Comparison of ENCODE assay signal across 15 cellular contexts in genomic region chr16:802914-803750, GRCh38. TPM values are rescaled to one million over a fixed set of nuclear protein-coding genes. Genes with fewer than 3 reads are reported as not detected.
A peak's percentile ranks its signal among the peaks of the same experiment; 100 is the strongest.
DNase-seq lines count a peak whose midpoint lies in the region; ATAC-seq, FAIRE-seq and TF ChIP-seq lines count a peak whose summit lies in the region.
"Had no signal": no experiment of that assay in that cellular context is flagged by ENCODE, and none has a peak within 500 bp of the region (broad histone marks: within the 10 kb centered on the region; RNA-seq: fewer than 3 reads in every experiment).

No MANE protein-coding gene starts in this region.

- H3K4me3 Mint-ChIP-seq in stimulated activated naive B cell treated with anti-CD40 and anti-IgM and Interleukin-4, amounts not matched to agents 10 μg/mL and 1 μg/mL and 100 μg/mL, for 72 hours: no peak overlapping the region

- H3K27ac ChIP-seq in A549: no peak overlapping the region
- no peak overlapping the region for H3K27ac ChIP-seq in prostate gland
- H3K27ac ChIP-seq: BLaER1 treated with 17β-estradiol and CSF1 and Interleukin-3, amounts not matched to agents 10 nM and 100 nM; HL-60 had no signal

- H3K4me1 ChIP-seq in A549 (peaks cover 16% of the 10 kb centered on the region), NT2/D1 (ENCODE audit: insufficient read depth, insufficient read length) (peaks cover 46% of the 10 kb centered on the region), prostate gland (replicated peaks) (no peaks in the 10 kb centered on the region)

- H3K4me2 ChIP-seq in A549: no peak overlapping the region

- peaks cover 0 to 2% of the 10 kb centered on the region in 2 donors for H3K9me3 Mint-ChIP-seq in stimulated activated naive B cell treated with anti-CD40 and anti-IgM and Interleukin-4, amounts not matched to agents 10 μg/mL and 1 μg/mL and 100 μg/mL, for 72 hours
- H3K9me3 Mint-ChIP-seq: CD4-positive, CD25-positive, alpha-beta regulatory T cell had no signal

- no peak for FAIRE-seq in A549 (lab: Jason Lieb, UNC)
- FAIRE-seq: GM12891 had no signal

- peak overlapping the region; percentile 14 for H3K27ac Mint-ChIP-seq in stimulated activated naive B cell treated with anti-CD40 and anti-IgM and Interleukin-4, amounts not matched to agents 10 μg/mL and 1 μg/mL and 100 μg/mL, for 72 hours
- H3K27ac Mint-ChIP-seq: CD4-positive, CD25-positive, alpha-beta regulatory T cell had no signal

- peaks cover 4 to 10% of the 10 kb centered on the region in 2 donors for H3K4me1 Mint-ChIP-seq in stimulated activated naive B cell treated with anti-CD40 and anti-IgM and Interleukin-4, amounts not matched to agents 10 μg/mL and 1 μg/mL and 100 μg/mL, for 72 hours

- 68% methylated on average over 18 of the region's 33 CpGs for WGBS in A549 (ENCODE audit: missing lambda C conversion rate)
- WGBS in prostate gland: 67% methylated on average over 33 of the region's 33 CpGs

- no peak for DNase-seq in A549 (ENCODE audit: low read depth in 1 of 2, low spot score in 1 of 2)
- no peak for DNase-seq in NT2/D1 (ENCODE audit: low read depth, low spot score)
- peak; percentile 14 for DNase-seq in left kidney (ENCODE audit: low read depth, low spot score)
- no peak for DNase-seq in stimulated activated naive B cell treated with anti-CD40 and anti-IgM and Interleukin-4, amounts not matched to agents 10 μg/mL and 1 μg/mL and 100 μg/mL, for 72 hours
- no peak for DNase-seq in prostate gland (ENCODE audit: low spot score)
- no peak for DNase-seq in NCI-H82 treated with DMSO at 0.1 percent for 48 hours (lab: John Stamatoyannopoulos, UW; ENCODE audit: unreplicated experiment)
- no peak for DNase-seq in cardiac septum (ENCODE audit: low spot score)
- DNase-seq: 8988T; ACHN; CD4-positive, CD25-positive, alpha-beta regulatory T cell had no signal

- peaks cover 52% of the 10 kb centered on the region for H3K27me3 ChIP-seq in NT2/D1 (ENCODE audit: insufficient read depth, insufficient read length)
- H3K27me3 ChIP-seq in prostate gland (replicated peaks; ENCODE audit: insufficient read depth): peaks cover 15% of the 10 kb centered on the region

- no peaks in the 10 kb centered on the region for H3K9me3 ChIP-seq in A549
- H3K9me3 ChIP-seq in NT2/D1 (ENCODE audit: insufficient read depth, low read length): no peaks in the 10 kb centered on the region
- H3K9me3 ChIP-seq in prostate gland: no peaks in the 10 kb centered on the region

- no peak for TF ChIP-seq RAD21 in A549 (conservative IDR thresholded peaks at IDR 0.05 in 1 of 2, IDR thresholded peaks at IDR 0.05 in 1 of 2)

- H3K4me3 ChIP-seq in A549: no peak overlapping the region
- H3K4me3 ChIP-seq in NT2/D1 (ENCODE audit: insufficient read length, low read depth): no peak overlapping the region
- no peak overlapping the region for H3K4me3 ChIP-seq in prostate gland
- H3K4me3 ChIP-seq: BLaER1 treated with 17β-estradiol and CSF1 and Interleukin-3, amounts not matched to agents 10 nM and 100 nM had no signal

- intact Hi-C loops in prostate gland (cut with DNase I): no loop called here
- intact Hi-C loops in cardiac septum (cut with DNase I): no loop called here

- H3K9ac ChIP-seq in NT2/D1 (ENCODE audit: insufficient read length, low read depth): peak overlapping the region; percentile 39
- H3K9ac ChIP-seq: BLaER1 treated with 17β-estradiol and CSF1 and Interleukin-3, amounts not matched to agents 10 nM and 100 nM had no signal

- TF ChIP-seq POLR2A in A549 (IDR thresholded peaks at IDR 0.05; ENCODE audit: low read length): no peak
- no peak for TF ChIP-seq POLR2A in prostate gland (IDR thresholded peaks at IDR 0.05)

- peaks cover 13 to 15% of the 10 kb centered on the region in 2 donors for H3K36me3 Mint-ChIP-seq in stimulated activated naive B cell treated with anti-CD40 and anti-IgM and Interleukin-4, amounts not matched to agents 10 μg/mL and 1 μg/mL and 100 μg/mL, for 72 hours
- H3K36me3 Mint-ChIP-seq: CD4-positive, CD25-positive, alpha-beta regulatory T cell had no signal

- CTCF ChIA-PET in A549 (lab: Yijun Ruan, JAX): interaction anchor here (0.7 to 5.0 kb wide), 7 partner anchors 9 to 302 kb away, joined by 3 to 32 read pairs (median 4); no protein-coding TSS in a partner anchor

- peaks cover 10 to 43% of the 10 kb centered on the region in 2 donors for H3K27me3 Mint-ChIP-seq in stimulated activated naive B cell treated with anti-CD40 and anti-IgM and Interleukin-4, amounts not matched to agents 10 μg/mL and 1 μg/mL and 100 μg/mL, for 72 hours

- TF ChIP-seq EP300 in A549 (IDR thresholded peaks at IDR 0.05): no peak

- H3K36me3 ChIP-seq in NT2/D1 (ENCODE audit: insufficient read depth, insufficient read length, low read length) (peaks cover 4% of the 10 kb centered on the region), prostate gland (no peaks in the 10 kb centered on the region)

- TF ChIP-seq CTCF in A549 (IDR thresholded peaks at IDR 0.05): no peak
- TF ChIP-seq CTCF in prostate gland (IDR thresholded peaks at IDR 0.05): no peak

- no peak for ATAC-seq in A549
- no peak for ATAC-seq in stimulated activated naive B cell treated with anti-CD40 and anti-IgM and Interleukin-4, amounts not matched to agents 10 μg/mL and 1 μg/mL and 100 μg/mL, for 72 hours (replicated peaks)
- ATAC-seq: HCT116 had no signal

- POLR2A ChIA-PET in A549 (lab: Yijun Ruan, JAX): interaction anchor here (1.7 kb wide), 1 partner anchor 15 kb away, joined by 5 read pairs; the partner anchor contains the start of genes CHTF18 and RPUSD1

TF ChIP-seq in A549, 52 proteins besides CTCF, POLR2A, EP300 and RAD21:
- TF ChIP-seq PBX3 (IDR thresholded peaks at IDR 0.05) (0 out of 2 replicates have a peak, but pooled peaks have one; percentile 30), CBX2 (IDR thresholded peaks at IDR 0.05; ENCODE audit: borderline replicate concordance, low read depth) (no peak)
TF ChIP-seq in A549: peak in this region for 1.

RNA-seq across cellular contexts. Expression of gene GNG13, which starts 2.6 kb away (rescaled TPM):
- polyA plus RNA-seq in A549 (2011; rRNA removed): not detected in 2 replicates
- not detected in 2 replicates for polyA plus RNA-seq in A549 (2012; cell fraction: cytosol; rRNA removed)
- polyA plus RNA-seq in A549 (2012; cell fraction: nucleus; rRNA removed): not detected in 2 replicates
- polyA plus RNA-seq in A549 (2017; fragmentation: RNase III; extraction: RNeasy Plus Mini Kit Qiagen cat#74134 plus additional on column Dnase treatment): 0.09 TPM in 1 of 3 replicates, not detected in the others
- not detected in 2 replicates for polyA minus RNA-seq in A549 (2011; rRNA and poly(A)+ RNA removed)
- not detected for total RNA-seq in prostate gland
- total RNA-seq in cardiac septum: not detected
- total RNA-seq: CD4-positive, CD25-positive, alpha-beta regulatory T cell; H4 had no signal
- polyA plus RNA-seq: CD4-positive, CD25-positive, alpha-beta regulatory T cell had no signal

RNA-seq across cellular contexts. Expression of gene CHTF18, which starts 14.7 kb away (rescaled TPM):
- polyA plus RNA-seq in A549 (2011; rRNA removed) (4.8 and 5.1 TPM in 2 replicates), A549 (2017; fragmentation: RNase III; extraction: RNeasy Plus Mini Kit Qiagen cat#74134 plus additional on column Dnase treatment) (32.5 to 36.7 TPM (median 33.8 TPM) in 3 replicates)
- 37.0 and 43.6 TPM in 2 replicates for polyA plus RNA-seq in A549 (2012; cell fraction: cytosol; rRNA removed)
- polyA plus RNA-seq in A549 (2012; cell fraction: nucleus; rRNA removed): 376 and 424 TPM in 2 replicates
- 1.9 and 4.8 TPM in 2 replicates for polyA minus RNA-seq in A549 (2011; rRNA and poly(A)+ RNA removed)
- total RNA-seq in prostate gland (10 to 100 TPM in 1 of 2 donors, 1 to 10 TPM in 1; 7.8 to 57.5 TPM), cardiac septum (7.1 TPM)

RNA-seq across cellular contexts. Expression of gene RPUSD1, which starts 15.0 kb away (rescaled TPM):
- polyA plus RNA-seq in A549 (2011; rRNA removed): 10.6 and 10.8 TPM in 2 replicates
- 39.4 and 56.4 TPM in 2 replicates for polyA plus RNA-seq in A549 (2012; cell fraction: cytosol; rRNA removed)
- 69.2 and 88.7 TPM in 2 replicates for polyA plus RNA-seq in A549 (2012; cell fraction: nucleus; rRNA removed)
- polyA plus RNA-seq in A549 (2017; fragmentation: RNase III; extraction: RNeasy Plus Mini Kit Qiagen cat#74134 plus additional on column Dnase treatment): 26.9 to 29.3 TPM (median 29.0 TPM) in 3 replicates
- 8.6 and 10.2 TPM in 2 replicates for polyA minus RNA-seq in A549 (2011; rRNA and poly(A)+ RNA removed)
- 10 to 100 TPM; 22.0 to 32.4 TPM for total RNA-seq in prostate gland
- total RNA-seq in cardiac septum: 7.9 TPM

RNA-seq across cellular contexts. Expression of gene MSLN, which starts 42.6 kb away (rescaled TPM):
- polyA plus RNA-seq in A549 (2011; rRNA removed) (1.8 and 2.4 TPM in 2 replicates), A549 (2017; fragmentation: RNase III; extraction: RNeasy Plus Mini Kit Qiagen cat#74134 plus additional on column Dnase treatment) (2.7 to 3.6 TPM (median 3.1 TPM) in 3 replicates)
- polyA plus RNA-seq in A549 (2012; cell fraction: cytosol; rRNA removed): 2.9 and 3.4 TPM in 2 replicates
- 14.2 and 16.0 TPM in 2 replicates for polyA plus RNA-seq in A549 (2012; cell fraction: nucleus; rRNA removed)
- polyA minus RNA-seq in A549 (2011; rRNA and poly(A)+ RNA removed): 0.58 and 0.78 TPM in 2 replicates
- total RNA-seq in prostate gland (1 to 10 TPM in 1 of 2 donors, under 1 TPM in 1; 0.74 to 7.3 TPM), cardiac septum (not detected)
- total RNA-seq: CD4-positive, CD25-positive, alpha-beta regulatory T cell; H4 had no signal
- polyA plus RNA-seq: CD4-positive, CD25-positive, alpha-beta regulatory T cell had no signal
